4 cellular contexts compared by ENCODE assay signal in genomic region chr9:33548816-33549215, GRCh38. TPM values are rescaled to one million over a fixed set of nuclear protein-coding genes. Genes with fewer than 3 reads are reported as not detected.
"Had no signal": no experiment of that assay in that cellular context is flagged by ENCODE, and none has a peak within 500 bp of the region (broad histone marks: within the 10 kb centered on the region; RNA-seq: fewer than 3 reads in every experiment).

No MANE protein-coding gene starts in this region.

RNA-seq across cellular contexts. Expression of gene ANKRD18B, which starts 24.8 kb away (rescaled TPM):
- total RNA-seq: activated CD8-positive, alpha-beta T cell treated with anti-CD3 and anti-CD28 coated beads, Interleukin-2, amount 10 ng/mL, durations not matched to agents 7 days and 5 days; activated naive CD8-positive, alpha-beta T cell treated with anti-CD3 and anti-CD28 coated beads, Interleukin-2, amount 10 ng/mL, durations not matched to agents 7 days and 5 days; aorta; OCI-LY7 had no signal
- polyA plus RNA-seq: aorta had no signal
